In the genomic region with DNA sequence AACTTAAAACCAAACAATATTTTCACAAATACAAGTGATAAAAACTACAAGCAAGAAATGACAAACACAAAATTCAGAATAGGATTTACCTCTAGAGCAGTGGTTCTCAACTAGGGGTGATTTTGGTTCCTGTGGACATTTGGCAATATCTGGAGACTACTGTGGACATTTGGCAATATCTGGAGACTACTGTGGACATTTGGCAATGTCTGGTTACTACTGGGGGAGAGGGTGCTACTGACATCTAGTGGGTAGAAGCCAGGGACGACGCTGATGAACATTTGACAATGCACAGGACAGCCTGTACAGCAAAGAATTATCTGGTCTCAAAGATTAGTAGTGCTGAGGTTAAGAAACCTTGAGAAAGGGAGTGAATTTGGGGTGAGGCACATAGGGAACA, we compare ENCODE assay signal across 9 cellular contexts.
DNase-seq lines count a peak whose midpoint lies in the region; ATAC-seq and TF ChIP-seq lines count a peak whose summit lies in the region.
"Had no signal": no experiment of that assay in that cellular context is flagged by ENCODE, and none has a peak within 500 bp of the region (broad histone marks: within the 10 kb centered on the region; RNA-seq: fewer than 3 reads in every experiment).

No MANE protein-coding gene starts in this region.

- peak overlapping the region; percentile 11 for H3K27ac Mint-ChIP-seq in osteocyte (ENCODE audit: unreplicated experiment)
- H3K27ac Mint-ChIP-seq in activated naive CD4-positive, alpha-beta T cell treated with anti-CD3 and anti-CD28 coated beads for 36 hours = no peak overlapping the region
- no peak overlapping the region for H3K27ac Mint-ChIP-seq in activated CD8-positive, alpha-beta memory T cell treated with anti-CD3 and anti-CD28 coated beads, Interleukin-2, amount 10 ng/mL, durations not matched to agents 7 days and 5 days

- CTCF ChIA-PET in activated naive CD4-positive, alpha-beta T cell treated with anti-CD3 and anti-CD28 coated beads for 36 hours (lab: Charles Lee) = no interaction called here
- CTCF ChIA-PET in activated CD8-positive, alpha-beta memory T cell treated with anti-CD3 and anti-CD28 coated beads, Interleukin-2, amount 10 ng/mL, durations not matched to agents 7 days and 5 days (lab: Charles Lee) = no interaction called here

- intact Hi-C loops in activated naive CD4-positive, alpha-beta T cell treated with anti-CD3 and anti-CD28 coated beads for 36 hours (cut with micrococcal nuclease) = no loop called here

- ATAC-seq in activated CD8-positive, alpha-beta memory T cell treated with anti-CD3 and anti-CD28 coated beads, Interleukin-2, amount 10 ng/mL, durations not matched to agents 7 days and 5 days = no peak

- peak; percentile 11 for DNase-seq in GM04503 (ENCODE audit: low read depth)
- peak; percentile 39 for DNase-seq in NCI-H2227 (lab: John Stamatoyannopoulos, UW; ENCODE audit: unreplicated experiment)
- DNase-seq in cerebellum (ENCODE audit: low spot score) = peak; percentile 41
- no peak for DNase-seq in osteocyte (ENCODE audit: extremely low spot score, unreplicated experiment)
- DNase-seq in SKM-1 treated with dmso at 0.1 percent for 144 hours (lab: John Stamatoyannopoulos, UW; ENCODE audit: unreplicated experiment) = no peak
- no peak for DNase-seq in activated naive CD4-positive, alpha-beta T cell treated with anti-CD3 and anti-CD28 coated beads for 36 hours
- no peak for DNase-seq in activated CD8-positive, alpha-beta memory T cell treated with anti-CD3 and anti-CD28 coated beads, Interleukin-2, amount 10 ng/mL, durations not matched to agents 7 days and 5 days
- DNase-seq: NCI-H187; stimulated activated CD4-positive, alpha-beta T cell treated with anti-CD3 and anti-CD28 coated beads, Interleukin-4, amount 100 ng/mL, for 4 hours had no signal

- no peak overlapping the region for H3K4me3 Mint-ChIP-seq in osteocyte (ENCODE audit: unreplicated experiment)
- H3K4me3 Mint-ChIP-seq in activated naive CD4-positive, alpha-beta T cell treated with anti-CD3 and anti-CD28 coated beads for 36 hours = no peak overlapping the region
- H3K4me3 Mint-ChIP-seq in activated CD8-positive, alpha-beta memory T cell treated with anti-CD3 and anti-CD28 coated beads, Interleukin-2, amount 10 ng/mL, durations not matched to agents 7 days and 5 days = no peak overlapping the region

- H3K36me3 Mint-ChIP-seq in osteocyte (ENCODE audit: unreplicated experiment) = no peaks in the 10 kb centered on the region
- H3K36me3 Mint-ChIP-seq in activated naive CD4-positive, alpha-beta T cell treated with anti-CD3 and anti-CD28 coated beads for 36 hours (ENCODE audit: low read depth) = no peaks in the 10 kb centered on the region
- no peaks in the 10 kb centered on the region for H3K36me3 Mint-ChIP-seq in activated CD8-positive, alpha-beta memory T cell treated with anti-CD3 and anti-CD28 coated beads, Interleukin-2, amount 10 ng/mL, durations not matched to agents 7 days and 5 days

- H3K9me3 Mint-ChIP-seq in osteocyte (ENCODE audit: unreplicated experiment) = peaks cover 22% of the 10 kb centered on the region
- H3K9me3 Mint-ChIP-seq in activated naive CD4-positive, alpha-beta T cell treated with anti-CD3 and anti-CD28 coated beads for 36 hours = no peaks in the 10 kb centered on the region
- no peaks in the 10 kb centered on the region for H3K9me3 Mint-ChIP-seq in activated CD8-positive, alpha-beta memory T cell treated with anti-CD3 and anti-CD28 coated beads, Interleukin-2, amount 10 ng/mL, durations not matched to agents 7 days and 5 days (ENCODE audit: low read depth)

- H3K27me3 Mint-ChIP-seq in osteocyte (ENCODE audit: unreplicated experiment) = no peaks in the 10 kb centered on the region
- no peaks in the 10 kb centered on the region for H3K27me3 Mint-ChIP-seq in activated naive CD4-positive, alpha-beta T cell treated with anti-CD3 and anti-CD28 coated beads for 36 hours (ENCODE audit: low read depth)
- no peaks in the 10 kb centered on the region for H3K27me3 Mint-ChIP-seq in activated CD8-positive, alpha-beta memory T cell treated with anti-CD3 and anti-CD28 coated beads, Interleukin-2, amount 10 ng/mL, durations not matched to agents 7 days and 5 days

- peak; percentile 44 for TF ChIP-seq CTCF in osteocyte (IDR thresholded peaks at IDR 0.05)

- H3K4me1 Mint-ChIP-seq in osteocyte (ENCODE audit: unreplicated experiment) = peaks cover 23% of the 10 kb centered on the region
- no peaks in the 10 kb centered on the region for H3K4me1 Mint-ChIP-seq in activated naive CD4-positive, alpha-beta T cell treated with anti-CD3 and anti-CD28 coated beads for 36 hours (ENCODE audit: low read depth)
- H3K4me1 Mint-ChIP-seq in activated CD8-positive, alpha-beta memory T cell treated with anti-CD3 and anti-CD28 coated beads, Interleukin-2, amount 10 ng/mL, durations not matched to agents 7 days and 5 days = no peaks in the 10 kb centered on the region

Comparison
In these comparisons a context has a peak if more than half of its experiments do, and no peak if none do; other contexts are left out.
1. DNase-seq: peak in GM04503 (single experiment), NCI-H2227 (single experiment) and cerebellum (single experiment); none in osteocyte (single experiment), SKM-1 treated with dmso at 0.1 percent for 144 hours (single experiment), activated naive CD4-positive, alpha-beta T cell treated with anti-CD3 and anti-CD28 coated beads for 36 hours (single experiment) and activated CD8-positive, alpha-beta memory T cell treated with anti-CD3 and anti-CD28 coated beads, Interleukin-2, amount 10 ng/mL, durations not matched to agents 7 days and 5 days (single experiment).